ENCODE assay signal across 8 cellular contexts in genomic region chr22:21972293-21972779, GRCh38. TPM values are rescaled to one million over a fixed set of nuclear protein-coding genes. Genes with fewer than 3 reads are reported as not detected.
DNase-seq lines count a peak whose midpoint lies in the region; ATAC-seq and TF ChIP-seq lines count a peak whose summit lies in the region.

No MANE protein-coding gene starts in this region.

- H3K4me2 ChIP-seq in H9 (ENCODE audit: insufficient read depth, insufficient read length, low read length) (no peak overlapping the region), mammary epithelial cell (ENCODE audit: insufficient read depth, low read depth, low read length) (no peak overlapping the region)

- no peak overlapping the region for H3K14ac ChIP-seq in H9 (ENCODE audit: insufficient read depth, low read length)

- H3K9me3 ChIP-seq in H9 (ENCODE audit: control insufficient read depth, low read depth, low read length) (no peaks in the 10 kb centered on the region), mammary epithelial cell (replicated peaks; ENCODE audit: insufficient read depth, low read length) (no peaks in the 10 kb centered on the region), lower lobe of right lung (no peaks in the 10 kb centered on the region), suprapubic skin (no peaks in the 10 kb centered on the region)

- no peak overlapping the region for H2BK120ac ChIP-seq in H9 (ENCODE audit: low read depth, low read length, poor library complexity, severe bottlenecking)

- H4K5ac ChIP-seq in H9 (ENCODE audit: insufficient read length, low read depth, low read length) = no peak overlapping the region

- no peaks in the 10 kb centered on the region for H3K27me3 ChIP-seq in H9 (ENCODE audit: insufficient read depth, low read length)
- no peaks in the 10 kb centered on the region for H3K27me3 ChIP-seq in mammary epithelial cell (ENCODE audit: insufficient read depth, low read length)
- H3K27me3 ChIP-seq in lower lobe of right lung (ENCODE audit: low read depth) = no peaks in the 10 kb centered on the region
- H3K27me3 ChIP-seq in suprapubic skin = no peaks in the 10 kb centered on the region

- H2BK12ac ChIP-seq in H9 (ENCODE audit: insufficient read length, low read depth, low read length) = no peak overlapping the region

- intact Hi-C loops in mammary epithelial cell (cut with micrococcal nuclease) (no loop called here), lower lobe of right lung (cut with DNase I) (no loop called here)

- no peak overlapping the region for H2AK5ac ChIP-seq in H9 (ENCODE audit: insufficient read length, low read length)

- H3K23me2 ChIP-seq in H9 (ENCODE audit: insufficient read length, low read depth, low read length, poor library complexity, severe bottlenecking) = peaks cover 3% of the 10 kb centered on the region

- H4K20me1 ChIP-seq in H9 (ENCODE audit: control insufficient read depth, insufficient read depth, insufficient read length) (no peaks in the 10 kb centered on the region), mammary epithelial cell (ENCODE audit: insufficient read depth, low read length) (no peaks in the 10 kb centered on the region)

- H4K8ac ChIP-seq in H9 (replicated peaks; ENCODE audit: insufficient read length, low read depth, low read length) = no peak overlapping the region

- H3K27me3 Mint-ChIP-seq in H9 (ENCODE audit: low read depth) = no peaks in the 10 kb centered on the region; the same call in 1 of the 2 replicates
- H3K27me3 Mint-ChIP-seq in stimulated activated memory B cell treated with anti-CD40 and anti-IgM and Interleukin-4, amounts not matched to agents 10 μg/mL and 1 μg/mL and 100 μg/mL, for 72 hours = no peaks in the 10 kb centered on the region

- ATAC-seq in lower lobe of right lung = peak; percentile 42 to 47
- no peak for ATAC-seq in stimulated activated memory B cell treated with anti-CD40 and anti-IgM and Interleukin-4, amounts not matched to agents 10 μg/mL and 1 μg/mL and 100 μg/mL, for 72 hours

- dilution Hi-C loops in mammary epithelial cell (cut with HindIII; ENCODE audit: low sequenced_read_pairs) = loop anchor here (5.0 kb wide), 2 partner anchors 45 to 60 kb away; no protein-coding TSS in a partner anchor

- H2BK20ac ChIP-seq in H9 (ENCODE audit: low read depth, low read length, poor library complexity, severe bottlenecking) = no peak overlapping the region

- H3K79me1 ChIP-seq in H9 (ENCODE audit: insufficient read depth, low read depth, low read length, poor library complexity, severe bottlenecking) = no peaks in the 10 kb centered on the region

- H3K79me2 ChIP-seq in H9 (ENCODE audit: insufficient read depth, low read length) (no peaks in the 10 kb centered on the region), mammary epithelial cell (ENCODE audit: insufficient read depth, low read length) (peaks cover 12% of the 10 kb centered on the region)

- no peak for TF ChIP-seq POLR2A in suprapubic skin (IDR thresholded peaks at IDR 0.05)

- H3K36me3 Mint-ChIP-seq in H9 (ENCODE audit: insufficient read depth in 1 of 3, low read depth in 3 of 3) = peaks cover 44 to 80% (median 67%) of the 10 kb centered on the region in 3 experiments; a peak in 6 of 7 replicates
- peaks cover 59% of the 10 kb centered on the region for H3K36me3 Mint-ChIP-seq in stimulated activated memory B cell treated with anti-CD40 and anti-IgM and Interleukin-4, amounts not matched to agents 10 μg/mL and 1 μg/mL and 100 μg/mL, for 72 hours

- H3K18ac ChIP-seq in H9 (ENCODE audit: insufficient read length, low read depth, low read length) = no peak overlapping the region

- H3K9ac ChIP-seq in H9 (ENCODE audit: extremely low read depth, insufficient read length, low read length) (no peak overlapping the region), mammary epithelial cell (ENCODE audit: insufficient read depth, low read length) (no peak overlapping the region)

- TF ChIP-seq CTCF in AG10803 (conservative IDR thresholded peaks at IDR 0.05; ENCODE audit: low read length) = peak; percentile 75
- TF ChIP-seq CTCF in H9 (conservative IDR thresholded peaks at IDR 0.05) = peak; percentile 88
- peak; percentile 73 to 85 for TF ChIP-seq CTCF in mammary epithelial cell (conservative IDR thresholded peaks at IDR 0.05 in 1 of 2, IDR thresholded peaks at IDR 0.05 in 1 of 2; ENCODE audit: extremely low read depth in 1 of 2, insufficient read depth in 1 of 2, low read depth in 1 of 2, low read length in 2 of 2)
- peak; percentile 75 for TF ChIP-seq CTCF in lower lobe of right lung (IDR thresholded peaks at IDR 0.05)
- TF ChIP-seq CTCF in suprapubic skin (IDR thresholded peaks at IDR 0.05) = peak; percentile 25 to 78

- no peak overlapping the region for H3K27ac ChIP-seq in H9 (ENCODE audit: insufficient read length, low read depth, low read length)
- H3K27ac ChIP-seq in mammary epithelial cell (ENCODE audit: insufficient read depth, low read depth, low read length) = no peak overlapping the region
- H3K27ac ChIP-seq in lower lobe of right lung = no peak overlapping the region
- no peak overlapping the region for H3K27ac ChIP-seq in suprapubic skin

- no peak overlapping the region for H3K56ac ChIP-seq in H9 (ENCODE audit: insufficient read length, low read depth, low read length)

- H4K91ac ChIP-seq in H9 (ENCODE audit: insufficient read length, low read depth, low read length) = no peak overlapping the region

- no peak overlapping the region for H2AFZ ChIP-seq in H9 (ENCODE audit: low read length)
- H2AFZ ChIP-seq in mammary epithelial cell (ENCODE audit: low read depth, low read length) = no peak overlapping the region

- H2BK15ac ChIP-seq in H9 (ENCODE audit: low read depth, low read length) = no peak overlapping the region

- H3K4me3 ChIP-seq in AG10803 (ENCODE audit: low read length) = no peak overlapping the region
- no peak overlapping the region for H3K4me3 ChIP-seq in mammary epithelial cell (replicated peaks in 1 of 3; ENCODE audit: insufficient read depth in 1 of 3, low read depth in 2 of 3, low read length in 3 of 3)
- H3K4me3 ChIP-seq in lower lobe of right lung = no peak overlapping the region
- no peak overlapping the region for H3K4me3 ChIP-seq in suprapubic skin

- in situ Hi-C loops in mammary epithelial cell (cut with MboI; ENCODE audit: low sequenced_read_pairs in 2 of 2) = no loop called here

- DNase-seq in AG10803 (ENCODE audit: low read depth) (peak; percentile 23), H9 (peak; percentile 67), UCSD-AML1 (lab: John Stamatoyannopoulos, UW; ENCODE audit: unreplicated experiment) (peak; percentile 35), mammary epithelial cell (no peak), lower lobe of right lung (no peak), suprapubic skin (ENCODE audit: low spot score in 2 of 2) (no peak), ureter (ENCODE audit: low spot score) (no peak)

- peaks cover 34% of the 10 kb centered on the region for H3K36me3 ChIP-seq in mammary epithelial cell (ENCODE audit: insufficient read depth, low read length)
- H3K36me3 ChIP-seq in lower lobe of right lung = peaks cover 82% of the 10 kb centered on the region
- H3K36me3 ChIP-seq in suprapubic skin = peaks cover 78% of the 10 kb centered on the region

- H3K4me1 Mint-ChIP-seq in H9 = no peaks in the 10 kb centered on the region
- peaks cover 24% of the 10 kb centered on the region for H3K4me1 Mint-ChIP-seq in stimulated activated memory B cell treated with anti-CD40 and anti-IgM and Interleukin-4, amounts not matched to agents 10 μg/mL and 1 μg/mL and 100 μg/mL, for 72 hours

- TF ChIP-seq EP300 in suprapubic skin (IDR thresholded peaks at IDR 0.05) = no peak

- no peak overlapping the region for H3K4ac ChIP-seq in H9 (ENCODE audit: low read depth, low read length)

- H3K23ac ChIP-seq in H9 (ENCODE audit: insufficient read length, low read depth, low read length) = no peak overlapping the region

- BruUV-seq in mammary epithelial cell (replicated peaks; lab: Mats Ljungman, UMichigan) = no TSS peak

- H3K4me1 ChIP-seq in H9 (ENCODE audit: insufficient read depth, low read length) (no peaks in the 10 kb centered on the region), mammary epithelial cell (ENCODE audit: insufficient read depth, low read length) (peaks cover 5% of the 10 kb centered on the region), lower lobe of right lung (no peaks in the 10 kb centered on the region), suprapubic skin (no peaks in the 10 kb centered on the region)

- H2BK5ac ChIP-seq in H9 (ENCODE audit: insufficient read length, low read length) = no peak overlapping the region

- H3K4me3 Mint-ChIP-seq in H9 = no peak overlapping the region
- no peak overlapping the region for H3K4me3 Mint-ChIP-seq in stimulated activated memory B cell treated with anti-CD40 and anti-IgM and Interleukin-4, amounts not matched to agents 10 μg/mL and 1 μg/mL and 100 μg/mL, for 72 hours

- no peak overlapping the region for H3T11ph ChIP-seq in H9 (ENCODE audit: low read length)

- H3K27ac Mint-ChIP-seq in H9 = no peak overlapping the region
- H3K27ac Mint-ChIP-seq in stimulated activated memory B cell treated with anti-CD40 and anti-IgM and Interleukin-4, amounts not matched to agents 10 μg/mL and 1 μg/mL and 100 μg/mL, for 72 hours = no peak overlapping the region

- CTCF ChIA-PET in mammary epithelial cell (lab: Charles Lee; ENCODE audit: low non-redundant PET) = interaction anchor here (0.6 to 0.7 kb wide), 2 partner anchors 50 to 281 kb away, joined by 5 read pairs; no protein-coding TSS in a partner anchor

- H3K9me3 Mint-ChIP-seq in H9 = no peaks in the 10 kb centered on the region
- H3K9me3 Mint-ChIP-seq in stimulated activated memory B cell treated with anti-CD40 and anti-IgM and Interleukin-4, amounts not matched to agents 10 μg/mL and 1 μg/mL and 100 μg/mL, for 72 hours = no peaks in the 10 kb centered on the region

- WGBS in H9 (ENCODE audit: extremely low coverage, insufficient read length, low lambda C conversion rate) = no CpG with 5 or more reads among the region's 7 CpGs
- 62% methylated on average over 5 of the region's 7 CpGs for WGBS in mammary epithelial cell (ENCODE audit: low coverage, missing lambda C conversion rate)
- 73% methylated on average over 5 of the region's 7 CpGs for WGBS in suprapubic skin

RNA-seq across cellular contexts. Expression of gene TOP3B, which starts 10.3 kb away (rescaled TPM):
- 55.2 and 58.5 TPM in 2 replicates for total RNA-seq in H9 (2021)
- 10 to 100 TPM; 36.4 to 36.7 TPM for total RNA-seq in mammary epithelial cell
- polyA plus RNA-seq in mammary epithelial cell = 11.7 TPM
- 29.3 TPM for polyA minus RNA-seq in mammary epithelial cell
- total RNA-seq in lower lobe of right lung = 32.1 TPM
- 100 to 1,000 TPM in 1 of 4 donors, 10 to 100 TPM in 3; 28.2 to 113 (median 35.1) TPM for total RNA-seq in suprapubic skin
- 29.7 TPM for total RNA-seq in ureter

RNA-seq across cellular contexts. Expression of gene PPM1F, which starts 19.7 kb away (rescaled TPM):
- total RNA-seq in H9 (2021) (19.0 and 21.1 TPM in 2 replicates), mammary epithelial cell (10 to 100 TPM; 30.8 to 43.6 TPM), lower lobe of right lung (51.0 TPM), suprapubic skin (10 to 100 TPM; 21.9 to 40.7 (median 29.9) TPM), ureter (39.9 TPM)
- 18.3 TPM for polyA plus RNA-seq in mammary epithelial cell
- 45.2 TPM for polyA minus RNA-seq in mammary epithelial cell

Comparison
In these comparisons a context has a peak if more than half of its experiments do, and no peak if none do; other contexts are left out.
1. DNase-seq: peak in AG10803 (single experiment), H9 (single experiment) and UCSD-AML1 (single experiment); none in mammary epithelial cell (single experiment), lower lobe of right lung (single experiment), suprapubic skin (0 of 2) and ureter (single experiment).
2. Peak in every context shown above with its lines, with median percentiles within 50 percentile points of each other: CTCF ChIP-seq.